In the genomic region with DNA sequence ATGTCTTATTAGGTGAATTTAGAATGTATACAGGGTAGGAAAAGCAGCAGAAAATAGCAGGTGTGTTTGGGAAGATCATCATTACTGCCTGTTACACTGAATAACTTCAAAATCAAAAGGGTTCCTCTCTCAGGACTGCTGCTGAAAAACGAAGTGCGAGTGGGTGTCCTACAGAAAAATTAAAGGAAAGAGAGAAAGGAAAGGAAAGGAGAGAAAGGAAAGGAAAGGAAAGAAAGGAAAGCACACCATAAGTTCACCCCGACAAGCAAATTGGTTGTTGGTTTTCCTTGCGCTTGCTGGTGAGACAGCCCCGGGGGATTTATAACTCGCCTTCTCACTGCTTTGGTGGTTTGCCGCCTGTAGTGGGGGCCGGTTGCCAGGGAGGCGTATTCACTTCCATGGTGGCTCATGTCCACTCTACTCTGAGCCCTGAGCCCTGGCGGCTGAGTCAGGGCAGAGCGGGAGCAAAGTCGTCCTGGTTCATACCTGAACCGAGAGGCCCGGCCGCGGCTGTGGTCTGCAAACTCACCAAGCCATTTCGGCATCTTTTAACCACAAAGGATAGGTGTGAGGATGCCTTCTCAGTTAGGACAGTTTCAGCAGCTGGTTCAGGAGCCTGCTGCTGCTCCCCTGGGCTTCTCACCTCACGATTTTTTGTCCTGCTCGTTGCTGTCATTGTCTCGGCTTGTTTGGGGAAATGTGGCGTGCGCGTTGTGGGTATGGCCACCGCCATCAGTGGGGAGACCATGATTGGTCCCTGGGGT, we compare ENCODE assay signal across 1 cellular context.
TF ChIP-seq lines count a peak whose summit lies in the region.

No MANE protein-coding gene starts in this region.

TF ChIP-seq in GM12878, 131 proteins besides CTCF, POLR2A, EP300 and RAD21 (continued from another document):
- TF ChIP-seq TCF3 (IDR thresholded peaks at IDR 0.05; ENCODE audit: borderline replicate concordance, insufficient read depth, low read depth, low read length), result peak; percentile 38; the same call in 1 of the 2 replicates
- TF ChIP-seq GABPA (IDR thresholded peaks at IDR 0.05; ENCODE audit: low read depth), result no peak
